16 cellular contexts compared by ENCODE assay signal in the genomic region with DNA sequence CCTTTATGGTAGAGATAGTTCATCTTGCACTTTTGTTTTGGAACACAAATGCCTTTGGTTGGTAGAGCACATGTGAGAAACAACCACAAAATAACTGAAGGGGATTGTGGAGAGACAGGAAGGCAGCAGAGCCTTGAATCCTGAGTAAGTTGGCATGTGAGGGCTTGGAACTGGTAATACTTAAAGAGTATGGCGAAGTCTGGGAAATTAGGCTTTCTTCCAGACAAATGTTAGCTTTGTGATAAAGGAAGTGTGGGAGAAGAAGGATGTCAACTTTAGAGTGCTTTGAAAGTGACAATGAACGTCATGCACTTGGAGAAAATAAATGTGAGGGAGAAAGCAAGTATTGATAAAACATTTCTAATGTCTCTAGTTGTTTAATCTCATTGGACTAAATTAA.
DNase-seq lines count a peak whose midpoint lies in the region; ATAC-seq and TF ChIP-seq lines count a peak whose summit lies in the region.
"Had no signal": no experiment of that assay in that cellular context is flagged by ENCODE, and none has a peak within 500 bp of the region (broad histone marks: within the 10 kb centered on the region; RNA-seq: fewer than 3 reads in every experiment).

No MANE protein-coding gene starts in this region.

- ATAC-seq in left lung, result peak; percentile 57

- H3K27ac ChIP-seq in left lung, result no peak overlapping the region
- H3K27ac ChIP-seq: C4-2B, HL-60 had no signal

- no peaks in the 10 kb centered on the region for H3K9me3 ChIP-seq in left lung
- H3K9me3 ChIP-seq: BE2C had no signal

- H3K4me3 ChIP-seq in fibroblast of pulmonary artery (replicated peaks; ENCODE audit: low read depth, low read length), result no peak overlapping the region
- H3K4me3 ChIP-seq in left lung, result no peak overlapping the region

- H3K36me3 ChIP-seq in left lung, result no peaks in the 10 kb centered on the region
- H3K36me3 ChIP-seq: BE2C had no signal

- DNase-seq in AG08395 (ENCODE audit: low spot score), result peak; percentile 3
- peak; percentile 2 for DNase-seq in EH (ENCODE audit: low read depth)
- peak; percentile 14 for DNase-seq in fibroblast of pulmonary artery (ENCODE audit: low read depth)
- DNase-seq in left lung, result no peak
- DNase-seq in RPMI8226, result no peak
- DNase-seq in NCI-H2081 treated with DMSO at 0.1 percent for 48 hours (lab: John Stamatoyannopoulos, UW), result no peak
- no peak for DNase-seq in NCI-H187 (lab: John Stamatoyannopoulos, UW)
- DNase-seq in NCI-H345 (lab: John Stamatoyannopoulos, UW), result no peak
- DNase-seq: BE2C; CD4-positive, alpha-beta memory T cell; DMS79; GDM1; HCEC 1CT; HFFc6 had no signal

- no peaks in the 10 kb centered on the region for H3K27me3 ChIP-seq in left lung
- H3K27me3 ChIP-seq: BE2C had no signal

- TF ChIP-seq CTCF in fibroblast of pulmonary artery (IDR thresholded peaks at IDR 0.05; ENCODE audit: low read length, missing control alignments) (no peak), left lung (IDR thresholded peaks at IDR 0.05) (no peak)

- intact Hi-C loops in left lung (cut with DNase I), result no loop called here

- H3K4me1 ChIP-seq in left lung, result no peaks in the 10 kb centered on the region
- H3K4me1 ChIP-seq: BE2C had no signal

Comparison
In these comparisons a context has a peak if more than half of its experiments do, and no peak if none do; other contexts are left out.
1. DNase-seq: peak in AG08395 (single experiment), EH (single experiment) and fibroblast of pulmonary artery (single experiment); none in left lung (0 of 2), RPMI8226 (single experiment), NCI-H2081 treated with DMSO at 0.1 percent for 48 hours (single experiment), NCI-H187 (0 of 2) and NCI-H345 (single experiment).